ENCODE assay signal across 8 cellular contexts in the genomic region with DNA sequence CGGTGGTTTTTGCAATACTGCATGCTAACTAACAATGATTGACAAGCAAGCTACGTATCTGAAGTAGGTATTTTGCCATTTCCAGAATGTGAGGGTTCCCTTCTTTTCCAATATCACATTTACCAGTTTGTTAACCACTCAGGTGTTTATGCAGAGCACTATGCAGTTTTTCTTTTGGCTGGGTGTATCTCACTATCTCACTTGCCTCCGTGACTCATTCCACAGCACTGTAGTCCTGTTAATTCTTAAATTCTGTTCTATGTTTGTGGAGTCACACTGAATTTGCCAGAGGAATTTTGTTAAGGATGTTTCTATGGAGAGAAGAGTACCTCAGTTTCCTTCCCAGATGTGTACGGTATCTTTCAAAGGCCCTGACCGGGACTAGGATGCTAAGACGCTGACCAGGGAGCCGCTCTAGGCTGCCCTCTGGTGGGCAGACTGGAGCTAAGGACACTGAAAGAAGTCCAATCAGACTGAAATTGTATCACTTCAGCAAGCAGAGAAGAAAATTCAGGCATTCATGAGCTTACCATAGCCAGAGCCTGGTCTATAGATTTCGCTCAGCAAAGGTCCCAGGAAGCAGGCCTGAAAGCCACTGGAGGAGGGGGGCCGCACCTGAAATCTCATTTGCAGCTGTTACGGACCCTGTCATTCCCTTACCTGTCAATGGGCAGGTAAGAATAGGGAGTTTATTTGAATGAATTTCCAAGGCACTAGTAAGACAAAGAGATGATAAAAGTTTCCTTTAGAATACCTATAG.
DNase-seq lines count a peak whose midpoint lies in the region; ATAC-seq and TF ChIP-seq lines count a peak whose summit lies in the region.

No MANE protein-coding gene starts in this region.

- H3K27me3 Mint-ChIP-seq in activated naive CD8-positive, alpha-beta T cell treated with anti-CD3 and anti-CD28 coated beads, Interleukin-2, amount 50 U/mL, for 24 hours, result no peaks in the 10 kb centered on the region

- H3K4me1 Mint-ChIP-seq in activated naive CD8-positive, alpha-beta T cell treated with anti-CD3 and anti-CD28 coated beads, Interleukin-2, amount 50 U/mL, for 24 hours, result no peaks in the 10 kb centered on the region

- peaks cover 5% of the 10 kb centered on the region for H3K9me3 Mint-ChIP-seq in activated naive CD8-positive, alpha-beta T cell treated with anti-CD3 and anti-CD28 coated beads, Interleukin-2, amount 50 U/mL, for 24 hours

- no peak overlapping the region for H3K4me3 Mint-ChIP-seq in activated naive CD8-positive, alpha-beta T cell treated with anti-CD3 and anti-CD28 coated beads, Interleukin-2, amount 50 U/mL, for 24 hours

- no peak overlapping the region for H3K4me3 ChIP-seq in gastrocnemius medialis

- peak; percentile 98 for ATAC-seq in GM18867 (IDR thresholded peaks at IDR 0.05; ENCODE audit: unreplicated experiment)
- ATAC-seq in HG02943 (IDR thresholded peaks at IDR 0.05; ENCODE audit: low read depth, unreplicated experiment), result peak; percentile 91
- peak; percentile 65 for ATAC-seq in activated naive CD8-positive, alpha-beta T cell treated with anti-CD3 and anti-CD28 coated beads, Interleukin-2, amount 50 U/mL, for 24 hours
- no peak for ATAC-seq in left ventricle myocardium superior
- no peak for ATAC-seq in gastrocnemius medialis

- no peaks in the 10 kb centered on the region for H3K4me1 ChIP-seq in gastrocnemius medialis

- no peaks in the 10 kb centered on the region for H3K27me3 ChIP-seq in gastrocnemius medialis

- no peaks in the 10 kb centered on the region for H3K9me3 ChIP-seq in gastrocnemius medialis

- intact Hi-C loops in left ventricle myocardium superior (cut with micrococcal nuclease), result no loop called here
- intact Hi-C loops in gastrocnemius medialis (cut with DNase I; ENCODE audit: low total_unique reads), result no loop called here

- no peak overlapping the region for H3K27ac Mint-ChIP-seq in activated naive CD8-positive, alpha-beta T cell treated with anti-CD3 and anti-CD28 coated beads, Interleukin-2, amount 50 U/mL, for 24 hours

- TF ChIP-seq POLR2A in gastrocnemius medialis (IDR thresholded peaks at IDR 0.05), result no peak

- in situ Hi-C loops in Caki2 (cut with HindIII; ENCODE audit: low pct_unique_long_range_greater_than_20kb, low sequenced_read_pairs) (no loop called here), gastrocnemius medialis (cut with MboI; ENCODE audit: low sequenced_read_pairs in 4 of 4) (no loop called here)

- DNase-seq in Caki2 (ENCODE audit: low read depth), result peak; percentile 17
- DNase-seq in NCI-H2227 treated with DMSO at 0.1 percent for 48 hours (lab: John Stamatoyannopoulos, UW), result peak; percentile 8
- DNase-seq in activated naive CD8-positive, alpha-beta T cell treated with anti-CD3 and anti-CD28 coated beads, Interleukin-2, amount 50 U/mL, for 24 hours, result peak; percentile 47
- DNase-seq in left ventricle myocardium superior, result peak; percentile 37
- no peak for DNase-seq in gastrocnemius medialis
- no peak for DNase-seq in T-helper 9 cell

- no peak overlapping the region for H3K27ac ChIP-seq in gastrocnemius medialis

- peak in 3 of 5 experiments; percentile 26 to 41 (median 32) for TF ChIP-seq CTCF in gastrocnemius medialis (IDR thresholded peaks at IDR 0.05 in 4 of 5, conservative IDR thresholded peaks at IDR 0.05 in 1 of 5)

- H3K36me3 Mint-ChIP-seq in activated naive CD8-positive, alpha-beta T cell treated with anti-CD3 and anti-CD28 coated beads, Interleukin-2, amount 50 U/mL, for 24 hours (ENCODE audit: low read depth), result no peaks in the 10 kb centered on the region

- H3K36me3 ChIP-seq in gastrocnemius medialis, result no peaks in the 10 kb centered on the region

Comparison
In these comparisons a context has a peak if more than half of its experiments do, and no peak if none do; other contexts are left out.
1. DNase-seq: peak in Caki2 (single experiment), NCI-H2227 treated with DMSO at 0.1 percent for 48 hours (single experiment), activated naive CD8-positive, alpha-beta T cell treated with anti-CD3 and anti-CD28 coated beads, Interleukin-2, amount 50 U/mL, for 24 hours (single experiment) and left ventricle myocardium superior (single experiment); none in gastrocnemius medialis (0 of 2) and T-helper 9 cell (single experiment).
2. ATAC-seq: peak in GM18867 (single experiment), HG02943 (single experiment) and activated naive CD8-positive, alpha-beta T cell treated with anti-CD3 and anti-CD28 coated beads, Interleukin-2, amount 50 U/mL, for 24 hours (single experiment); none in left ventricle myocardium superior (single experiment) and gastrocnemius medialis (0 of 2).